8 cellular contexts compared by ENCODE assay signal in the genomic region with DNA sequence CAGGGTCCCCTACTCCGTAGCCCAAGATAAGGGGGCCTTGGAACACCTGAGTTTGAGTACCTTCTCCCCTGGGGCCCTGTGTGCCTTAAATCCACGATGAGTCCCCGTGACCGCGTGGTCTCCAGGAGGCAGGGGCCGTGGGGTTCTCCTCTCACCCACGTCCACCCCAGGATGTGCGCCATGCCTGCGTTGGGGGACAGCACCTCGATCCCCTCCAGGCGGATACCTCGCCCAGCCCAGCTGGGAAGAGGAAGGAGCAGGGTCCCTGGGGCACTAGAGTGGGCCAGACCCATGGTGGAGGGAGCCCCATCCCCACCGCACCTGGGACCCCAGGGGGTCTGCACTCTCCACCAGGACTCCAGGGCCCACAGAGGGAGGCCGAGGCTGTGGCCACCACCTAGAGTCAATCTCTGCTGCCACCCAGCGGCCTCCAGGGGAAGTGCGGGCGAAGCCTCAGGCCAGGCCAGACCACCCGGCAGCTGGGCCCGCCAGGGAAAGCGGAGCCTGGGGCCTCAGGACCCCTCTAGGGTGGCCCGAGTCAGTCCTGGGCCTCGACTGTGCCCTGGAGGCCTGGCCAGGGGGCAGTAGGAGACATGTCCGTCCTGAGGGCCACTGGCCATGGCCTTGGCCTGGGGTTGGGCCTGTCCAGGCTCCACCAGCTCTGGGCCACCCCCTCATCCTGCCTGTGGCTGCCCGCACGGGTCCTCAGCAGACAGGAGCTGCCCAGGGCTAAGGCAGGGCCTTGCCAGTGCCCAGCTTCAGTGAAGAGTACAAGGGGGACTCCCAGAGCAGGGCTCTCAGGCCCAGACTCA. TPM values are rescaled to one million over a fixed set of nuclear protein-coding genes. Genes with fewer than 3 reads are reported as not detected.
DNase-seq lines count a peak whose midpoint lies in the region; ATAC-seq and TF ChIP-seq lines count a peak whose summit lies in the region.

No MANE protein-coding gene starts in this region.

- no peaks in the 10 kb centered on the region for H3K9me3 ChIP-seq in CD4-positive, CD25-positive, alpha-beta regulatory T cell (ENCODE audit: control insufficient read depth in 2 of 2, low read length in 2 of 2)
- H3K9me3 ChIP-seq in H9 (ENCODE audit: control insufficient read depth, low read depth, low read length): no peaks in the 10 kb centered on the region
- no peaks in the 10 kb centered on the region for H3K9me3 ChIP-seq in PC-3 (ENCODE audit: low read length)
- H3K9me3 ChIP-seq in thoracic aorta: no peaks in the 10 kb centered on the region

- no peak overlapping the region for H2BK20ac ChIP-seq in H9 (ENCODE audit: low read depth, low read length, poor library complexity, severe bottlenecking)

- BruUV-seq in PC-3 (replicated peaks; lab: Mats Ljungman, UMichigan): no TSS peak

- H3K27ac ChIP-seq in CD4-positive, CD25-positive, alpha-beta regulatory T cell (ENCODE audit: insufficient read depth, low read length, poor library complexity, severe bottlenecking): no peak overlapping the region
- H3K27ac ChIP-seq in H9 (ENCODE audit: insufficient read length, low read depth, low read length) (no peak overlapping the region), PC-3 (ENCODE audit: low read length) (no peak overlapping the region), thoracic aorta (no peak overlapping the region)

- H3K4me1 ChIP-seq in CD4-positive, CD25-positive, alpha-beta regulatory T cell (ENCODE audit: control insufficient read depth, insufficient read depth, low read length, poor library complexity, severe bottlenecking): peaks cover 6% of the 10 kb centered on the region
- H3K4me1 ChIP-seq in H9 (ENCODE audit: insufficient read depth, low read length) (no peaks in the 10 kb centered on the region), PC-3 (ENCODE audit: insufficient read depth, low read length) (no peaks in the 10 kb centered on the region), thoracic aorta (ENCODE audit: control insufficient read depth in 1 of 2, low read depth in 2 of 2) (no peaks in the 10 kb centered on the region)

- no peak overlapping the region for H3K14ac ChIP-seq in H9 (ENCODE audit: insufficient read depth, low read length)

- CTCF ChIA-PET in PC-3 (lab: Charles Lee): no interaction called here

- H2BK5ac ChIP-seq in H9 (ENCODE audit: insufficient read length, low read length): no peak overlapping the region

- no peaks in the 10 kb centered on the region for H3K4me1 Mint-ChIP-seq in CD4-positive, CD25-positive, alpha-beta regulatory T cell
- H3K4me1 Mint-ChIP-seq in H9: no peaks in the 10 kb centered on the region
- no peaks in the 10 kb centered on the region for H3K4me1 Mint-ChIP-seq in activated T-cell treated with anti-CD3 and anti-CD28 coated beads, Interleukin-2, amount 50 U/mL, for 4 hours (ENCODE audit: low read depth)

- H3K79me2 ChIP-seq in H9 (ENCODE audit: insufficient read depth, low read length) (no peaks in the 10 kb centered on the region), PC-3 (ENCODE audit: low read length) (no peaks in the 10 kb centered on the region)

- no peak overlapping the region for H3K23ac ChIP-seq in H9 (ENCODE audit: insufficient read length, low read depth, low read length)

- no peak overlapping the region for H4K5ac ChIP-seq in H9 (ENCODE audit: insufficient read length, low read depth, low read length)

- no peak overlapping the region for H2AK5ac ChIP-seq in H9 (ENCODE audit: insufficient read length, low read length)

- no peaks in the 10 kb centered on the region for H3F3A ChIP-seq in PC-3 (ENCODE audit: low read length, unreplicated experiment)

- no peak overlapping the region for H3K27ac Mint-ChIP-seq in CD4-positive, CD25-positive, alpha-beta regulatory T cell
- no peak overlapping the region for H3K27ac Mint-ChIP-seq in H9

- no peak overlapping the region for H3K4me2 ChIP-seq in H9 (ENCODE audit: insufficient read depth, insufficient read length, low read length)
- H3K4me2 ChIP-seq in PC-3 (ENCODE audit: low read length): no peak overlapping the region

- intact Hi-C loops in PC-3 (cut with micrococcal nuclease): no loop called here

- H4K20me1 ChIP-seq in H9 (ENCODE audit: control insufficient read depth, insufficient read depth, insufficient read length) (no peaks in the 10 kb centered on the region), PC-3 (ENCODE audit: low read length) (no peaks in the 10 kb centered on the region)

- ATAC-seq in CD4-positive, CD25-positive, alpha-beta regulatory T cell (ENCODE audit: low read depth in 2 of 2): peak; percentile 60 to 73
- ATAC-seq in PC-3: peak; percentile 84
- peak; percentile 82 to 86 for ATAC-seq in activated T-cell treated with anti-CD3 and anti-CD28 coated beads, Interleukin-2, amount 50 U/mL, for 4 hours
- peak; percentile 69 for ATAC-seq in thoracic aorta (ENCODE audit: insufficient number of reproducible peaks, low FRiP score, low read depth)

- TF ChIP-seq CTCF in H9 (conservative IDR thresholded peaks at IDR 0.05) (peak; percentile 98), PC-3 (conservative IDR thresholded peaks at IDR 0.05; ENCODE audit: low read depth, low read length) (peak; percentile 84), fibroblast of the aortic adventitia (IDR thresholded peaks at IDR 0.05; ENCODE audit: insufficient read depth, low read length) (peak; percentile 98), thoracic aorta (IDR thresholded peaks at IDR 0.05) (peak; percentile 96)

- H3K27me3 Mint-ChIP-seq in CD4-positive, CD25-positive, alpha-beta regulatory T cell: no peaks in the 10 kb centered on the region
- H3K27me3 Mint-ChIP-seq in H9 (ENCODE audit: low read depth): peaks cover 5% of the 10 kb centered on the region
- H3K27me3 Mint-ChIP-seq in activated T-cell treated with anti-CD3 and anti-CD28 coated beads, Interleukin-2, amount 50 U/mL, for 4 hours (ENCODE audit: low read depth): no peaks in the 10 kb centered on the region

- no peak overlapping the region for H3K18ac ChIP-seq in H9 (ENCODE audit: insufficient read length, low read depth, low read length)

- no peak overlapping the region for H2AFZ ChIP-seq in H9 (ENCODE audit: low read length)
- no peak overlapping the region for H2AFZ ChIP-seq in PC-3 (ENCODE audit: low read length)

- no CpG with 5 or more reads among the region's 25 CpGs for WGBS in H9 (ENCODE audit: extremely low coverage, insufficient read length, low lambda C conversion rate)

- POLR2A ChIA-PET in PC-3 (lab: Charles Lee; ENCODE audit: unreplicated experiment): no interaction called here

- no peak overlapping the region for H3K9ac ChIP-seq in H9 (ENCODE audit: extremely low read depth, insufficient read length, low read length)
- no peak overlapping the region for H3K9ac ChIP-seq in PC-3 (ENCODE audit: low read length)

- H3T11ph ChIP-seq in H9 (ENCODE audit: low read length): no peak overlapping the region

- H4K91ac ChIP-seq in H9 (ENCODE audit: insufficient read length, low read depth, low read length): no peak overlapping the region

- H3K4me3 Mint-ChIP-seq in CD4-positive, CD25-positive, alpha-beta regulatory T cell: no peak overlapping the region
- H3K4me3 Mint-ChIP-seq in H9: no peak overlapping the region
- H3K4me3 Mint-ChIP-seq in activated T-cell treated with anti-CD3 and anti-CD28 coated beads, Interleukin-2, amount 50 U/mL, for 4 hours: no peak overlapping the region

- no peak overlapping the region for H3K4ac ChIP-seq in H9 (ENCODE audit: low read depth, low read length)

- no peaks in the 10 kb centered on the region for H3K9me3 Mint-ChIP-seq in CD4-positive, CD25-positive, alpha-beta regulatory T cell
- peaks cover 6 to 9% of the 10 kb centered on the region in 2 experiments; a peak in 3 of 5 replicates for H3K9me3 Mint-ChIP-seq in H9
- H3K9me3 Mint-ChIP-seq in activated T-cell treated with anti-CD3 and anti-CD28 coated beads, Interleukin-2, amount 50 U/mL, for 4 hours: no peaks in the 10 kb centered on the region

- H3K36me3 ChIP-seq in CD4-positive, CD25-positive, alpha-beta regulatory T cell (ENCODE audit: control insufficient read depth, insufficient read depth, low read length): no peaks in the 10 kb centered on the region
- H3K36me3 ChIP-seq in PC-3 (ENCODE audit: low read depth, low read length): no peaks in the 10 kb centered on the region
- H3K36me3 ChIP-seq in thoracic aorta: no peaks in the 10 kb centered on the region

- no peak overlapping the region for H2BK12ac ChIP-seq in H9 (ENCODE audit: insufficient read length, low read depth, low read length)

- H3K36me3 Mint-ChIP-seq in CD4-positive, CD25-positive, alpha-beta regulatory T cell: no peaks in the 10 kb centered on the region
- H3K36me3 Mint-ChIP-seq in H9 (ENCODE audit: insufficient read depth in 1 of 3, low read depth in 3 of 3): no peaks in the 10 kb centered on the region; a peak in 1 of 7 replicates
- no peaks in the 10 kb centered on the region for H3K36me3 Mint-ChIP-seq in activated T-cell treated with anti-CD3 and anti-CD28 coated beads, Interleukin-2, amount 50 U/mL, for 4 hours (ENCODE audit: insufficient read depth)

- no peaks in the 10 kb centered on the region for H3K23me2 ChIP-seq in H9 (ENCODE audit: insufficient read length, low read depth, low read length, poor library complexity, severe bottlenecking)

- H2BK15ac ChIP-seq in H9 (ENCODE audit: low read depth, low read length): no peak overlapping the region

- no peak overlapping the region for H2BK120ac ChIP-seq in H9 (ENCODE audit: low read depth, low read length, poor library complexity, severe bottlenecking)

- H3K27me3 ChIP-seq in CD4-positive, CD25-positive, alpha-beta regulatory T cell (ENCODE audit: control insufficient read depth, insufficient read depth, low read length): no peaks in the 10 kb centered on the region
- H3K27me3 ChIP-seq in H9 (ENCODE audit: insufficient read depth, low read length) (no peaks in the 10 kb centered on the region), PC-3 (ENCODE audit: low read length) (no peaks in the 10 kb centered on the region), thoracic aorta (replicated peaks; ENCODE audit: insufficient read depth) (no peaks in the 10 kb centered on the region)

- H3K4me3 ChIP-seq in CD4-positive, CD25-positive, alpha-beta regulatory T cell (ENCODE audit: low read depth, low read length): no peak overlapping the region
- no peak overlapping the region for H3K4me3 ChIP-seq in PC-3 (ENCODE audit: low read length)
- H3K4me3 ChIP-seq in fibroblast of the aortic adventitia (ENCODE audit: low read depth, low read length): no peak overlapping the region
- H3K4me3 ChIP-seq in thoracic aorta: no peak overlapping the region

- peak; percentile 44 to 58 (median 49) for DNase-seq in CD4-positive, CD25-positive, alpha-beta regulatory T cell
- DNase-seq in H9 (peak; percentile 82), PC-3 (peak; percentile 51), fibroblast of the aortic adventitia (ENCODE audit: low read depth) (peak; percentile 34), occipital lobe (lab: John Stamatoyannopoulos, UW) (peak; percentile 29), thoracic aorta (ENCODE audit: low spot score) (no peak), DMS153 treated with DMSO at 0.1 percent for 48 hours (lab: John Stamatoyannopoulos, UW; ENCODE audit: unreplicated experiment) (no peak)
- peak; percentile 64 for DNase-seq in activated T-cell treated with anti-CD3 and anti-CD28 coated beads, Interleukin-2, amount 50 U/mL, for 4 hours

- no peak overlapping the region for H4K8ac ChIP-seq in H9 (replicated peaks; ENCODE audit: insufficient read length, low read depth, low read length)

- H3K9me2 ChIP-seq in PC-3 (replicated peaks; ENCODE audit: low read length): no peaks in the 10 kb centered on the region

- no peak overlapping the region for H3K56ac ChIP-seq in H9 (ENCODE audit: insufficient read length, low read depth, low read length)

- no peaks in the 10 kb centered on the region for H3K79me1 ChIP-seq in H9 (ENCODE audit: insufficient read depth, low read depth, low read length, poor library complexity, severe bottlenecking)

RNA-seq across cellular contexts. Expression of a gene that starts 55.0 kb away (rescaled TPM):
- total RNA-seq in CD4-positive, CD25-positive, alpha-beta regulatory T cell: 1.8 TPM
- polyA plus RNA-seq in CD4-positive, CD25-positive, alpha-beta regulatory T cell: 1 to 10 TPM in 3 of 4 donors, under 1 TPM in 1; 0.76 to 3.6 (median 1.8) TPM
- 2.3 and 2.4 TPM in 2 replicates for total RNA-seq in H9 (2021)
- total RNA-seq in PC-3 (2014; rRNA removed): 3.1 and 4.8 TPM in 2 replicates
- total RNA-seq in activated T-cell treated with anti-CD3 and anti-CD28 coated beads, Interleukin-2, amount 50 U/mL, for 4 hours: 1 to 10 TPM; 1.3 to 4.0 (median 1.6) TPM
- total RNA-seq in fibroblast of the aortic adventitia (ENCODE audit: low replicate concordance): 1.6 and 2.5 TPM in 2 replicates
- total RNA-seq in occipital lobe: 0.78 TPM
- 10 to 100 TPM in 1 of 2 donors, 1 to 10 TPM in 1; 5.1 to 10.9 TPM for total RNA-seq in thoracic aorta

Comparison
In these comparisons a context has a peak if more than half of its experiments do, and no peak if none do; other contexts are left out.
1. DNase-seq: peak in CD4-positive, CD25-positive, alpha-beta regulatory T cell (3 of 3), H9 (single experiment), PC-3 (single experiment), activated T-cell treated with anti-CD3 and anti-CD28 coated beads, Interleukin-2, amount 50 U/mL, for 4 hours (single experiment), fibroblast of the aortic adventitia (single experiment) and occipital lobe (single experiment); none in thoracic aorta (single experiment) and DMS153 treated with DMSO at 0.1 percent for 48 hours (single experiment).
2. Peak in every context shown above with its lines, with median percentiles within 50 percentile points of each other: ATAC-seq and CTCF ChIP-seq.